Comparison of ENCODE assay signal across 17 cellular contexts in genomic region chr1:29944253-29944652, GRCh38.
"Had no signal": no experiment of that assay in that cellular context is flagged by ENCODE, and none has a peak within 500 bp of the region (broad histone marks: within the 10 kb centered on the region; RNA-seq: fewer than 3 reads in every experiment).

No MANE protein-coding gene starts in this region.

- H3K4me1 ChIP-seq: heart left ventricle, stomach had no signal

- DNase-seq: effector memory CD4-positive, alpha-beta T cell; heart left ventricle; hippocampal formation; left colon; mammary epithelial cell; naive thymus-derived CD4-positive, alpha-beta T cell; nephron progenitor cell; small intestine; stimulated activated CD4-positive, alpha-beta T cell treated with anti-CD3 and anti-CD28 coated beads, Interleukin-12 subunit alpha, Interleukin-12 subunit beta, amount 100 ng/mL, for 4 hours; stimulated activated naive CD4-positive, alpha-beta T cell; stomach; substantia nigra had no signal

- H3K4me3 ChIP-seq: heart left ventricle, stomach had no signal

- H3K36me3 Mint-ChIP-seq: naive thymus-derived CD4-positive, alpha-beta T cell; type B pancreatic cell had no signal

- ATAC-seq: esophagus mucosa; heart left ventricle; left colon; naive thymus-derived CD4-positive, alpha-beta T cell had no signal

- FAIRE-seq: endometrium, frontal cortex, small intestine, urothelium cell line had no signal

- H3K9me3 ChIP-seq: heart left ventricle, stomach had no signal

- H3K27ac ChIP-seq: heart left ventricle, stomach had no signal

- H3K36me3 ChIP-seq: heart left ventricle, stomach had no signal

- H3K4me3 Mint-ChIP-seq: naive thymus-derived CD4-positive, alpha-beta T cell; nephron progenitor cell; type B pancreatic cell had no signal

- H3K27ac Mint-ChIP-seq: naive thymus-derived CD4-positive, alpha-beta T cell; nephron progenitor cell; type B pancreatic cell had no signal
